ENCODE assay signal across 19 cellular contexts in the genomic region with DNA sequence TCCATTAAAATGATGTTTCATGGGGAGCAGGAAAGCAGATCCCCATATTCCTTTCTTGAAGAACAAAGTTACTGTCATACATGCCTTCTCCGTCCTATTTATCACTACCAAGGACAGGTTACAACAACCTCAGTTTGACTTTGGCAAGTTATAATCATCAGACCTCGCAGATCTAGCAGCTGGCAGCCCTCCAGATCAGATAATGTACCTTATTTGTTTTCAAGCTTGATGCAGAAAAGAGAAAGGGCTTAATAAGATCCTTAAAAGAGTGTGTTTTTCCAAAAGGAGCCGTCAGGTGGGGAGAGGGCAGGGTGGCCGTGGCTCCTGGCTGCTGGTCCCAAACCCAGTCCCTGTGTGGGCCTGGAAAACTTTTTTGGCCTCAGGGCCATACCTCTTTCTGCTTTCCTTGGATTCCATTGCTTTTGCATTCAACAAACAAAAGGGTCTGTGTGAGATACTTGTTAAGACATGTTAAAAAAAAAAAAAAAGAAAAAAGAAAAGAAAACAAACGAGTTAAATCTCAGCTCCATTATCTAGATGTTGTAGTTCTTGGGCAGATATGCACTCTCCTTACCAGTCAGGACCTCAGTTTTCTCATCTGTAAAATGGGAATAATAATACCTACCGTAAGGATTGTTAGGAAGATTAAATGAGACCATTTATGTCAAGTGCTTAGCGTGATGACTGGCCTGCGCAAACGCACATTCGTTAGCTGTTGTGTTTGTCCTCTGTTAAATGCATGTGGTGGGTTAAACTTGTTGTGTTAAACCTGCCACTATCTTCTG.
DNase-seq lines count a peak whose midpoint lies in the region; ATAC-seq, FAIRE-seq and TF ChIP-seq lines count a peak whose summit lies in the region.
"Had no signal": no experiment of that assay in that cellular context is flagged by ENCODE, and none has a peak within 500 bp of the region (broad histone marks: within the 10 kb centered on the region; RNA-seq: fewer than 3 reads in every experiment).

No MANE protein-coding gene starts in this region.

- dilution Hi-C loops in mammary epithelial cell (cut with HindIII; ENCODE audit: low sequenced_read_pairs) = no loop called here
- dilution Hi-C loops in endothelial cell of umbilical vein (cut with MboI; ENCODE audit: extremely low pct_ligation_motif_present, low sequenced_read_pairs) = no loop called here

- H3K4me3 ChIP-seq in mammary epithelial cell (replicated peaks in 1 of 3; ENCODE audit: insufficient read depth in 1 of 3, low read depth in 2 of 3, low read length in 3 of 3) = no peak overlapping the region
- no peak overlapping the region for H3K4me3 ChIP-seq in endothelial cell of umbilical vein (replicated peaks in 1 of 3; ENCODE audit: insufficient read depth in 1 of 3, low read depth in 1 of 3, low read length in 3 of 3)
- H3K4me3 ChIP-seq: heart left ventricle, uterus had no signal

- H4K20me1 ChIP-seq in mammary epithelial cell (ENCODE audit: insufficient read depth, low read length) = no peaks in the 10 kb centered on the region
- no peaks in the 10 kb centered on the region for H4K20me1 ChIP-seq in endothelial cell of umbilical vein (replicated peaks; ENCODE audit: control insufficient read depth, extremely low read depth, insufficient read depth, low read length)

- H2AFZ ChIP-seq in mammary epithelial cell (ENCODE audit: low read depth, low read length) = peak overlapping the region; percentile 10
- no peak overlapping the region for H2AFZ ChIP-seq in endothelial cell of umbilical vein (ENCODE audit: low read depth, low read length)

- WGBS in mammary epithelial cell (ENCODE audit: low coverage, missing lambda C conversion rate) = 45% methylated on average over 10 of the region's 10 CpGs

- H3K4me3 Mint-ChIP-seq in MCF 10A (ENCODE audit: unreplicated experiment) (no peak overlapping the region), type B pancreatic cell (no peak overlapping the region), nephron progenitor cell (no peak overlapping the region)
- H3K4me3 Mint-ChIP-seq: CD4-positive, alpha-beta T cell; memory B cell; stimulated activated memory B cell treated with anti-CD40 and anti-IgM and Interleukin-4, amounts not matched to agents 10 μg/mL and 1 μg/mL and 100 μg/mL, for 72 hours had no signal

- no peaks in the 10 kb centered on the region for H3K9me3 Mint-ChIP-seq in MCF 10A (ENCODE audit: unreplicated experiment)
- peaks cover 10% of the 10 kb centered on the region for H3K9me3 Mint-ChIP-seq in type B pancreatic cell
- peaks cover 5% of the 10 kb centered on the region for H3K9me3 Mint-ChIP-seq in nephron progenitor cell
- H3K9me3 Mint-ChIP-seq: CD4-positive, alpha-beta T cell; stimulated activated memory B cell treated with anti-CD40 and anti-IgM and Interleukin-4, amounts not matched to agents 10 μg/mL and 1 μg/mL and 100 μg/mL, for 72 hours had no signal

- FAIRE-seq in endothelial cell of umbilical vein (lab: Jason Lieb, UNC) = no peak
- FAIRE-seq: islet of Langerhans had no signal

- no peak overlapping the region for H3K27ac ChIP-seq in mammary epithelial cell (ENCODE audit: insufficient read depth, low read depth, low read length)
- H3K27ac ChIP-seq in endothelial cell of umbilical vein (ENCODE audit: insufficient read depth, low read depth, low read length) = no peak overlapping the region
- H3K27ac ChIP-seq: heart left ventricle, uterus had no signal

- H3K4me1 ChIP-seq in mammary epithelial cell (ENCODE audit: insufficient read depth, low read length) = peaks cover 6% of the 10 kb centered on the region
- H3K4me1 ChIP-seq in endothelial cell of umbilical vein (ENCODE audit: control insufficient read depth, extremely low read depth, insufficient read depth, low read length) = peaks cover 4% of the 10 kb centered on the region
- H3K4me1 ChIP-seq: uterus had no signal

- H3K4me2 ChIP-seq in mammary epithelial cell (ENCODE audit: insufficient read depth, low read depth, low read length) (no peak overlapping the region), endothelial cell of umbilical vein (ENCODE audit: insufficient read depth, low read length) (no peak overlapping the region)

- peaks cover 11% of the 10 kb centered on the region for H3K27me3 Mint-ChIP-seq in MCF 10A (ENCODE audit: insufficient read depth, unreplicated experiment)
- H3K27me3 Mint-ChIP-seq in type B pancreatic cell = peaks cover 15% of the 10 kb centered on the region
- H3K27me3 Mint-ChIP-seq in nephron progenitor cell (ENCODE audit: low read depth, poor library complexity) = peaks cover 4% of the 10 kb centered on the region

- CTCF ChIA-PET in mammary epithelial cell (lab: Charles Lee; ENCODE audit: low non-redundant PET) (no interaction called here), MCF 10A (lab: Yijun Ruan, JAX) (no interaction called here), endothelial cell of umbilical vein (lab: Charles Lee) (interaction anchor here (1.6 kb wide), 1 partner anchor 70 kb away, joined by 5 read pairs; no protein-coding TSS in a partner anchor)

- H3K9ac ChIP-seq in mammary epithelial cell (ENCODE audit: insufficient read depth, low read length) (no peak overlapping the region), endothelial cell of umbilical vein (replicated peaks; ENCODE audit: extremely low read depth, insufficient read depth, low read length) (no peak overlapping the region)

- POLR2A ChIA-PET in MCF 10A (lab: Yijun Ruan, JAX) = interaction anchor here (1.3 kb wide), 2 partner anchors 8 to 21 kb away, joined by 3 to 5 read pairs; no protein-coding TSS in a partner anchor
- POLR2A ChIA-PET in endothelial cell of umbilical vein (lab: Charles Lee) = no interaction called here

- DNase-seq in mammary epithelial cell (peak; percentile 59), MCF 10A (ENCODE audit: unreplicated experiment) (no peak), NCI-H2171 treated with DMSO at 0.1 percent for 48 hours (lab: John Stamatoyannopoulos, UW) (peak; percentile 87), endothelial cell of umbilical vein (ENCODE audit: low read depth, low spot score) (peak; percentile 57), type B pancreatic cell (ENCODE audit: extremely low spot score, unreplicated experiment) (no peak), nephron progenitor cell (no peak), UCSD-AML1 (lab: John Stamatoyannopoulos, UW; ENCODE audit: unreplicated experiment) (no peak)
- DNase-seq: CD4-positive, alpha-beta T cell; central memory CD4-positive, alpha-beta T cell; effector CD4-positive, alpha-beta T cell; EL; heart left ventricle; RPMI8226; WERI-Rb-1 had no signal

- no peaks in the 10 kb centered on the region for H3K36me3 Mint-ChIP-seq in MCF 10A (ENCODE audit: insufficient read depth, unreplicated experiment)
- peaks cover 16% of the 10 kb centered on the region for H3K36me3 Mint-ChIP-seq in type B pancreatic cell
- H3K36me3 Mint-ChIP-seq in nephron progenitor cell (ENCODE audit: low read depth) = no peaks in the 10 kb centered on the region
- H3K36me3 Mint-ChIP-seq: memory B cell; stimulated activated memory B cell treated with anti-CD40 and anti-IgM and Interleukin-4, amounts not matched to agents 10 μg/mL and 1 μg/mL and 100 μg/mL, for 72 hours had no signal

- no peak for TF ChIP-seq POLR2A in endothelial cell of umbilical vein (IDR thresholded peaks at IDR 0.05; ENCODE audit: low read depth, low read length)

- H3K36me3 ChIP-seq in mammary epithelial cell (ENCODE audit: insufficient read depth, low read length) (no peaks in the 10 kb centered on the region), endothelial cell of umbilical vein (ENCODE audit: control insufficient read depth in 2 of 2, extremely low read depth in 1 of 2, insufficient read depth in 2 of 2, low read length in 2 of 2) (no peaks in the 10 kb centered on the region)
- H3K36me3 ChIP-seq: heart left ventricle, uterus, WERI-Rb-1 had no signal

- no TSS peak for BruUV-seq in mammary epithelial cell (replicated peaks; lab: Mats Ljungman, UMichigan)
- no TSS peak for BruUV-seq in MCF 10A (replicated peaks; lab: Mats Ljungman, UMichigan)
- BruUV-seq in endothelial cell of umbilical vein (replicated peaks; lab: Mats Ljungman, UMichigan) = no TSS peak

- H3K79me2 ChIP-seq in mammary epithelial cell (ENCODE audit: insufficient read depth, low read length) (no peaks in the 10 kb centered on the region), endothelial cell of umbilical vein (ENCODE audit: control insufficient read depth, insufficient read depth, low read length) (no peaks in the 10 kb centered on the region)

- no peak for TF ChIP-seq CTCF in mammary epithelial cell (conservative IDR thresholded peaks at IDR 0.05 in 1 of 2, IDR thresholded peaks at IDR 0.05 in 1 of 2; ENCODE audit: extremely low read depth in 1 of 2, insufficient read depth in 1 of 2, low read depth in 1 of 2, low read length in 2 of 2)
- no peak for TF ChIP-seq CTCF in MCF 10A (IDR thresholded peaks at IDR 0.05; ENCODE audit: unreplicated experiment)
- TF ChIP-seq CTCF in endothelial cell of umbilical vein (IDR thresholded peaks at IDR 0.05; ENCODE audit: extremely low read depth in 1 of 2, insufficient read depth in 1 of 2, low read depth in 1 of 2, low read length in 2 of 2) = no peak
- no peak for TF ChIP-seq CTCF in type B pancreatic cell (conservative IDR thresholded peaks at IDR 0.05)
- no peak for TF ChIP-seq CTCF in nephron progenitor cell (IDR thresholded peaks at IDR 0.05)

- intact Hi-C loops in mammary epithelial cell (cut with micrococcal nuclease) (no loop called here), MCF 10A (cut with micrococcal nuclease) (no loop called here), endothelial cell of umbilical vein (cut with micrococcal nuclease) (no loop called here)

- no peaks in the 10 kb centered on the region for H3K27me3 ChIP-seq in mammary epithelial cell (ENCODE audit: insufficient read depth, low read length)
- H3K27me3 ChIP-seq in endothelial cell of umbilical vein (ENCODE audit: control insufficient read depth in 2 of 2, insufficient read depth in 2 of 2, low read length in 2 of 2) = peaks cover 9 to 14% of the 10 kb centered on the region in 2 experiments
- H3K27me3 ChIP-seq: uterus had no signal

- H3K27ac Mint-ChIP-seq in MCF 10A (ENCODE audit: low read depth, unreplicated experiment) = no peak overlapping the region
- peak overlapping the region; percentile 87 for H3K27ac Mint-ChIP-seq in type B pancreatic cell
- no peak overlapping the region for H3K27ac Mint-ChIP-seq in nephron progenitor cell
- H3K27ac Mint-ChIP-seq: CD4-positive, alpha-beta T cell; memory B cell; stimulated activated memory B cell treated with anti-CD40 and anti-IgM and Interleukin-4, amounts not matched to agents 10 μg/mL and 1 μg/mL and 100 μg/mL, for 72 hours had no signal

- in situ Hi-C loops in mammary epithelial cell (cut with MboI; ENCODE audit: low sequenced_read_pairs in 2 of 2) = no loop called here

- H3K9me3 ChIP-seq in mammary epithelial cell (replicated peaks; ENCODE audit: insufficient read depth, low read length) (peaks cover 5% of the 10 kb centered on the region), endothelial cell of umbilical vein (replicated peaks; ENCODE audit: control insufficient read depth, insufficient read depth, low read length) (no peaks in the 10 kb centered on the region)
- H3K9me3 ChIP-seq: heart left ventricle, uterus had no signal

- H3K9me1 ChIP-seq in endothelial cell of umbilical vein (replicated peaks; ENCODE audit: control insufficient read depth, extremely low read depth, insufficient read depth, low read length) = no peaks in the 10 kb centered on the region

- no peak for ATAC-seq in HG02981 (IDR thresholded peaks at IDR 0.05; ENCODE audit: unreplicated experiment)
- ATAC-seq: heart left ventricle; stimulated activated memory B cell treated with anti-CD40 and anti-IgM and Interleukin-4, amounts not matched to agents 10 μg/mL and 1 μg/mL and 100 μg/mL, for 72 hours had no signal

- H3K4me1 Mint-ChIP-seq in MCF 10A (ENCODE audit: insufficient read depth, unreplicated experiment) (peaks cover 7% of the 10 kb centered on the region), type B pancreatic cell (ENCODE audit: unreplicated experiment) (peaks cover 4% of the 10 kb centered on the region), nephron progenitor cell (no peaks in the 10 kb centered on the region)
- H3K4me1 Mint-ChIP-seq: memory B cell; stimulated activated memory B cell treated with anti-CD40 and anti-IgM and Interleukin-4, amounts not matched to agents 10 μg/mL and 1 μg/mL and 100 μg/mL, for 72 hours had no signal

Comparison
In these comparisons a context has a peak if more than half of its experiments do, and no peak if none do; other contexts are left out.
1. DNase-seq: peak in mammary epithelial cell (single experiment), NCI-H2171 treated with DMSO at 0.1 percent for 48 hours (single experiment) and endothelial cell of umbilical vein (single experiment); none in MCF 10A (single experiment), type B pancreatic cell (single experiment), nephron progenitor cell (single experiment) and UCSD-AML1 (single experiment).